ENCODE assay signal across 16 cellular contexts in the genomic region with DNA sequence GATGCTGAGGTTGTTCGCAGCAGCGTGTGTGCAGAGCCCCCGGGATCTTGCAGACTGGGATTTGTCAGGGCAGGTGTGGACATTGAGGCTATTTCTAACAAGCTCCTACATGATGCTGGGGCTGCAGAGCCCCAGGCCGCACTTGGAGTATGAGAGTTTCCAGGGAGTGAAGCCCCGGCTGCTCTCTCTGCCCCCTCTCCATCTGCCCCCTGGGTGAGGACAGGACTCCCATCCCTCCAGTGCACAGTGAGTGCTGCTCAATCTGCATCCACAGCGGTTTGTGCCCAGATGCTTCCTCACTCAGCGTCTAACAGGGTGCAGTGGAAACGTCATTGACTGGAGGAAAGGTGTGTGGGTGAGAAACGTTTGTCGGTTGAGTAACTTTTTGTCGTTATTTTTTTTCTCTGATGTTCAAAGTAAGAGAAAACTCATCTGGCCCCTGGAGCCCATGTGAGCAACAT. TPM values are rescaled to one million over a fixed set of nuclear protein-coding genes. Genes with fewer than 3 reads are reported as not detected.
DNase-seq lines count a peak whose midpoint lies in the region; ATAC-seq lines count a peak whose summit lies in the region.
"Had no signal": no experiment of that assay in that cellular context is flagged by ENCODE, and none has a peak within 500 bp of the region (broad histone marks: within the 10 kb centered on the region; RNA-seq: fewer than 3 reads in every experiment).

No MANE protein-coding gene starts in this region.

- peak; percentile 46 for DNase-seq in activated naive CD4-positive, alpha-beta T cell treated with anti-CD3 and anti-CD28 coated beads for 36 hours
- DNase-seq in activated naive CD4-positive, alpha-beta T cell (lab: John Stamatoyannopoulos, UW), result no peak
- no peak for DNase-seq in T-helper 2 cell treated with Interferon-gamma antibody and Interleukin-4, amounts not matched to agents 5 μg/mL and 100 μg/mL, for 36 hours (ENCODE audit: low spot score)
- no peak for DNase-seq in central memory CD8-positive, alpha-beta T cell (ENCODE audit: low spot score in 2 of 2)
- peak in 1 of 2 donors; percentile 53 for DNase-seq in stimulated activated effector memory CD8-positive, alpha-beta T cell treated with anti-CD3 and anti-CD28 coated beads, Interleukin-12 subunit alpha, Interleukin-12 subunit beta, amount 100 ng/mL, for 72 hours (ENCODE audit: low spot score in 2 of 2)
- DNase-seq in HuH-7.5 (ENCODE audit: low spot score), result no peak
- DNase-seq in AG08396 (ENCODE audit: low spot score), result no peak
- DNase-seq in hippocampal formation (lab: John Stamatoyannopoulos, UW), result no peak
- DNase-seq: DMS79 treated with DMSO at 0.1 percent for 48 hours, esophagus squamous epithelium, NCI-H1105, NCI-H510A, RPMI8226 had no signal

- CTCF ChIA-PET in activated naive CD4-positive, alpha-beta T cell treated with anti-CD3 and anti-CD28 coated beads for 36 hours (lab: Charles Lee), result interaction anchor here (1.4 to 1.6 kb wide), 2 partner anchors 23 to 49 kb away, joined by 5 read pairs; no protein-coding TSS in a partner anchor

- peak; percentile 25 for ATAC-seq in central memory CD8-positive, alpha-beta T cell (replicated peaks; ENCODE audit: extremely low read depth, poor library complexity, severe bottlenecking)
- ATAC-seq in stimulated activated effector memory CD8-positive, alpha-beta T cell treated with anti-CD3 and anti-CD28 coated beads, Interleukin-12 subunit alpha, Interleukin-12 subunit beta, amount 100 ng/mL, for 72 hours, result peak; percentile 47
- ATAC-seq: HCT116, HepG2 had no signal

- peak overlapping the region; percentile 6 for H3K4me3 Mint-ChIP-seq in activated naive CD4-positive, alpha-beta T cell treated with anti-CD3 and anti-CD28 coated beads for 36 hours
- peak overlapping the region; percentile 70 for H3K4me3 Mint-ChIP-seq in T-helper 2 cell treated with Interferon-gamma antibody and Interleukin-4, amounts not matched to agents 5 μg/mL and 100 μg/mL, for 36 hours
- no peak overlapping the region for H3K4me3 Mint-ChIP-seq in central memory CD8-positive, alpha-beta T cell
- H3K4me3 Mint-ChIP-seq in stimulated activated effector memory CD8-positive, alpha-beta T cell treated with anti-CD3 and anti-CD28 coated beads, Interleukin-12 subunit alpha, Interleukin-12 subunit beta, amount 100 ng/mL, for 72 hours, result peak overlapping the region; percentile 17

- peaks cover 81% of the 10 kb centered on the region for H3K4me1 Mint-ChIP-seq in activated naive CD4-positive, alpha-beta T cell treated with anti-CD3 and anti-CD28 coated beads for 36 hours (ENCODE audit: low read depth)
- H3K4me1 Mint-ChIP-seq in T-helper 2 cell treated with Interferon-gamma antibody and Interleukin-4, amounts not matched to agents 5 μg/mL and 100 μg/mL, for 36 hours (ENCODE audit: low read depth), result peaks cover 57% of the 10 kb centered on the region
- peaks cover 37% of the 10 kb centered on the region for H3K4me1 Mint-ChIP-seq in central memory CD8-positive, alpha-beta T cell
- H3K4me1 Mint-ChIP-seq in stimulated activated effector memory CD8-positive, alpha-beta T cell treated with anti-CD3 and anti-CD28 coated beads, Interleukin-12 subunit alpha, Interleukin-12 subunit beta, amount 100 ng/mL, for 72 hours, result peaks cover 85% of the 10 kb centered on the region

- intact Hi-C loops in activated naive CD4-positive, alpha-beta T cell treated with anti-CD3 and anti-CD28 coated beads for 36 hours (cut with micrococcal nuclease), result loop anchor here (2.0 kb wide), 1 partner anchor 22 kb away; no protein-coding TSS in a partner anchor

- peaks cover 86% of the 10 kb centered on the region for H3K36me3 Mint-ChIP-seq in activated naive CD4-positive, alpha-beta T cell treated with anti-CD3 and anti-CD28 coated beads for 36 hours (ENCODE audit: low read depth)
- peaks cover 85% of the 10 kb centered on the region for H3K36me3 Mint-ChIP-seq in T-helper 2 cell treated with Interferon-gamma antibody and Interleukin-4, amounts not matched to agents 5 μg/mL and 100 μg/mL, for 36 hours (ENCODE audit: low read depth)
- H3K36me3 Mint-ChIP-seq in central memory CD8-positive, alpha-beta T cell (ENCODE audit: insufficient read depth), result peaks cover 1% of the 10 kb centered on the region
- peaks cover 100% of the 10 kb centered on the region for H3K36me3 Mint-ChIP-seq in stimulated activated effector memory CD8-positive, alpha-beta T cell treated with anti-CD3 and anti-CD28 coated beads, Interleukin-12 subunit alpha, Interleukin-12 subunit beta, amount 100 ng/mL, for 72 hours

- H3K27me3 Mint-ChIP-seq in activated naive CD4-positive, alpha-beta T cell treated with anti-CD3 and anti-CD28 coated beads for 36 hours (ENCODE audit: low read depth), result no peaks in the 10 kb centered on the region
- no peaks in the 10 kb centered on the region for H3K27me3 Mint-ChIP-seq in T-helper 2 cell treated with Interferon-gamma antibody and Interleukin-4, amounts not matched to agents 5 μg/mL and 100 μg/mL, for 36 hours (ENCODE audit: low read depth)
- no peaks in the 10 kb centered on the region for H3K27me3 Mint-ChIP-seq in central memory CD8-positive, alpha-beta T cell

- peaks cover 2% of the 10 kb centered on the region for H3K9me3 Mint-ChIP-seq in activated naive CD4-positive, alpha-beta T cell treated with anti-CD3 and anti-CD28 coated beads for 36 hours
- H3K9me3 Mint-ChIP-seq in T-helper 2 cell treated with Interferon-gamma antibody and Interleukin-4, amounts not matched to agents 5 μg/mL and 100 μg/mL, for 36 hours, result peaks cover 13% of the 10 kb centered on the region
- H3K9me3 Mint-ChIP-seq in central memory CD8-positive, alpha-beta T cell, result no peaks in the 10 kb centered on the region
- no peaks in the 10 kb centered on the region for H3K9me3 Mint-ChIP-seq in stimulated activated effector memory CD8-positive, alpha-beta T cell treated with anti-CD3 and anti-CD28 coated beads, Interleukin-12 subunit alpha, Interleukin-12 subunit beta, amount 100 ng/mL, for 72 hours

- H3K27ac Mint-ChIP-seq in activated naive CD4-positive, alpha-beta T cell treated with anti-CD3 and anti-CD28 coated beads for 36 hours, result peak overlapping the region; percentile 76
- peak overlapping the region; percentile 78 for H3K27ac Mint-ChIP-seq in T-helper 2 cell treated with Interferon-gamma antibody and Interleukin-4, amounts not matched to agents 5 μg/mL and 100 μg/mL, for 36 hours
- H3K27ac Mint-ChIP-seq in central memory CD8-positive, alpha-beta T cell (ENCODE audit: low read depth), result peak overlapping the region; percentile 71
- H3K27ac Mint-ChIP-seq in stimulated activated effector memory CD8-positive, alpha-beta T cell treated with anti-CD3 and anti-CD28 coated beads, Interleukin-12 subunit alpha, Interleukin-12 subunit beta, amount 100 ng/mL, for 72 hours, result peak overlapping the region; percentile 83

RNA-seq across cellular contexts. Expression of gene IL2RA, which starts 25.3 kb away (rescaled TPM):
- 100 to 1,000 TPM; 443 to 471 TPM for total RNA-seq in activated naive CD4-positive, alpha-beta T cell treated with anti-CD3 and anti-CD28 coated beads for 36 hours
- total RNA-seq: bronchial epithelial cell, HepG2 had no signal

RNA-seq across cellular contexts. Expression of gene RBM17, which starts 51.9 kb away (rescaled TPM):
- total RNA-seq in activated naive CD4-positive, alpha-beta T cell treated with anti-CD3 and anti-CD28 coated beads for 36 hours, result 100 to 1,000 TPM; 157 to 162 TPM

RNA-seq across cellular contexts. Expression of gene IL15RA, which starts 59.5 kb away (rescaled TPM):
- 10 to 100 TPM; 14.7 to 16.3 TPM for total RNA-seq in activated naive CD4-positive, alpha-beta T cell treated with anti-CD3 and anti-CD28 coated beads for 36 hours
